ENCODE assay signal across 8 cellular contexts in the genomic region with DNA sequence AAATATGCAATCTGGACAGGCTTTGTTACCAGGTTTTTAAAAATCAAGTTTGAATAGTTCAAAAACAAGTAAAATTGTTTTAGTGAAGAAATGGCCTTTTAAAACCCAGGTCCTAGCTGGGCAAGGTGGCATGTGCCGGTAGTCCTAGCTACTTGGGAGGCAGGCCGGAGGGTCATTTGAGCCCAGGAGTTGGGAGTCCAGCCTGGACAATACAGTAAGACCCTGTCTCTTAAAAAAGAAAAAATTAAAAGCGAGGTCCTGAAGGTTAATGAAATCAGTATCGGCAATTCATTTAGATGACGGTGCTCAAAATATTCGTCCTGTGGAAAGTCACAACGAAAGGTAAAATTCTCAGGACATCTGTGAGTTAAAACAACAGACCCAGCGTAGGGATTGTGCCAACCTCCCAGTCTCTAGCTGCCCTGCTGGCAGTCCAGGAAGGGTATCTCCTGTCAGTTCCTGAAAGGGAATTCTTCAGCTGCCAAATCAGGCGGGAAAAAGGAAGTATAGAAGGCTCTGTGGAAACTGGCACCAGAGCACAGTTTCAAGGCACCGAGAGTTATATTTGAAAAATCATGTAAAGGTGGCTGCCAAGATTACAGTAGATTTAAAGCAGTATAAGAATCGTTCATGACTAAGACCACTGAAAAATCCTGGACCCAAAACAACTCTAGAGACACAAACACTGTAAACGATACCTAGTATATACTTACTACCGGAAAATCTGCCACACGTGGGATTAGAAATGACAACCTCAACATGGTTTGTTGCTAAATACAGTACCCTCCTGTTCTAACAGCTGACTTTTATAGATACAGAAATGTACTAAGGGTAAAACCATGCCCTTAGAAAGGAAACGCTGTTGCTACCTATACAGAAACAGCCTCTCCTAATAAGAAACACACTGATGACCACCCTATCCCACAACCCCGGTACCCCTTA. TPM values are rescaled to one million over a fixed set of nuclear protein-coding genes. Genes with fewer than 3 reads are reported as not detected.
DNase-seq lines count a peak whose midpoint lies in the region; ATAC-seq, FAIRE-seq and TF ChIP-seq lines count a peak whose summit lies in the region.

No MANE protein-coding gene starts in this region.

- H2BK120ac ChIP-seq in trophoblast cell (ENCODE audit: insufficient read depth, low read length, poor library complexity): peak overlapping the region; percentile 29

- peak overlapping the region; percentile 62 for H2BK12ac ChIP-seq in trophoblast cell (ENCODE audit: low read length)

- no CpG with 5 or more reads among the region's 16 CpGs for WGBS in trophoblast cell (ENCODE audit: extremely low coverage, insufficient coverage, insufficient read length)

- intact Hi-C loops in CD14-positive monocyte (cut with micrococcal nuclease): no loop called here

- peaks cover 15% of the 10 kb centered on the region for H3K79me1 ChIP-seq in trophoblast cell (ENCODE audit: low read length)

- no peak overlapping the region for H3K27ac ChIP-seq in SU-DHL-6 (ENCODE audit: low read depth, low read length)
- no peak overlapping the region for H3K27ac ChIP-seq in fibroblast of lung (ENCODE audit: insufficient read depth, low read length)
- no peak overlapping the region for H3K27ac ChIP-seq in trophoblast cell (ENCODE audit: low read depth, low read length)

- H2BK5ac ChIP-seq in trophoblast cell (ENCODE audit: low read depth, low read length, poor library complexity): no peak overlapping the region

- no peaks in the 10 kb centered on the region for H3K9me3 ChIP-seq in SU-DHL-6 (ENCODE audit: insufficient read depth, low read length)
- no peaks in the 10 kb centered on the region for H3K9me3 ChIP-seq in fibroblast of lung (ENCODE audit: control insufficient read depth, insufficient read depth, low read depth, low read length)
- no peaks in the 10 kb centered on the region for H3K9me3 ChIP-seq in trophoblast cell (ENCODE audit: insufficient read depth, low read depth, low read length)

- H3K18ac ChIP-seq in trophoblast cell (ENCODE audit: low read length): no peak overlapping the region

- H3K14ac ChIP-seq in trophoblast cell (ENCODE audit: low read length): no peak overlapping the region

- peaks cover 2% of the 10 kb centered on the region for H3K4me1 ChIP-seq in fibroblast of lung (ENCODE audit: control insufficient read depth, extremely low read depth, insufficient read depth, low read length)
- H3K4me1 ChIP-seq in trophoblast cell (ENCODE audit: control insufficient read depth in 1 of 2, insufficient read depth in 2 of 2, low read length in 2 of 2): peaks cover 2 to 8% of the 10 kb centered on the region in 2 experiments

- ATAC-seq in HG02588 (IDR thresholded peaks at IDR 0.05; ENCODE audit: unreplicated experiment) (no peak), HG02938 (IDR thresholded peaks at IDR 0.05; ENCODE audit: unreplicated experiment) (no peak)

- FAIRE-seq in GM19239 (lab: Jason Lieb, UNC): no peak

- H3K27me3 Mint-ChIP-seq in CD14-positive monocyte (ENCODE audit: low read depth in 3 of 3): peaks cover 10 to 12% (median 11%) of the 10 kb centered on the region in 3 donors

- no peak overlapping the region for H2AK5ac ChIP-seq in trophoblast cell (ENCODE audit: low read length)

- TF ChIP-seq CTCF in CD14-positive monocyte (IDR thresholded peaks at IDR 0.05): no peak
- no peak for TF ChIP-seq CTCF in HFF-Myc (IDR thresholded peaks at IDR 0.05; ENCODE audit: low read depth, low read length, missing control alignments)
- no peak for TF ChIP-seq CTCF in SU-DHL-6 (IDR thresholded peaks at IDR 0.05; ENCODE audit: insufficient read depth, low read length, poor library complexity, severe bottlenecking)
- no peak for TF ChIP-seq CTCF in fibroblast of lung (conservative IDR thresholded peaks at IDR 0.05 in 1 of 2, IDR thresholded peaks at IDR 0.05 in 1 of 2; ENCODE audit: low read depth in 1 of 2, low read length in 2 of 2)

- H3K9me3 Mint-ChIP-seq in CD14-positive monocyte: no peaks in the 10 kb centered on the region

- no peaks in the 10 kb centered on the region for H3K27me3 ChIP-seq in SU-DHL-6 (ENCODE audit: low read length)
- H3K27me3 ChIP-seq in fibroblast of lung (ENCODE audit: control insufficient read depth, insufficient read depth, low read length): no peaks in the 10 kb centered on the region
- H3K27me3 ChIP-seq in trophoblast cell (ENCODE audit: insufficient read depth, low read length): no peaks in the 10 kb centered on the region

- peak overlapping the region; percentile 85 to 89 for H3K4me3 Mint-ChIP-seq in CD14-positive monocyte

- no peaks in the 10 kb centered on the region for H3K36me3 Mint-ChIP-seq in CD14-positive monocyte

- H3K4ac ChIP-seq in trophoblast cell (ENCODE audit: low read depth, low read length): peak overlapping the region; percentile 35

- H4K91ac ChIP-seq in trophoblast cell (ENCODE audit: low read depth, low read length): peak overlapping the region; percentile 98

- no peaks in the 10 kb centered on the region for H3K9me2 ChIP-seq in SU-DHL-6 (replicated peaks; ENCODE audit: insufficient read depth, low read length)

- H3K9ac ChIP-seq in SU-DHL-6 (ENCODE audit: low read length) (peak overlapping the region; percentile 67), fibroblast of lung (ENCODE audit: insufficient read depth, low read length) (no peak overlapping the region), trophoblast cell (ENCODE audit: low read length) (peak overlapping the region; percentile 38)

- H4K20me1 ChIP-seq in SU-DHL-6 (ENCODE audit: low read depth, low read length): no peaks in the 10 kb centered on the region
- no peaks in the 10 kb centered on the region for H4K20me1 ChIP-seq in fibroblast of lung (ENCODE audit: control insufficient read depth, extremely low read depth, insufficient read depth, low read length)

- H3K79me2 ChIP-seq in SU-DHL-6 (ENCODE audit: insufficient read depth, low read length): no peaks in the 10 kb centered on the region
- peaks cover 32% of the 10 kb centered on the region for H3K79me2 ChIP-seq in fibroblast of lung (ENCODE audit: control insufficient read depth, insufficient read depth, low read length)
- peaks cover 7% of the 10 kb centered on the region for H3K79me2 ChIP-seq in trophoblast cell (ENCODE audit: control insufficient read depth, insufficient read depth, low read length, poor library complexity)

- H4K12ac ChIP-seq in trophoblast cell (ENCODE audit: low read depth, low read length): peak overlapping the region; percentile 87

- H3K4me1 Mint-ChIP-seq in CD14-positive monocyte: peaks cover 21% of the 10 kb centered on the region

- no peak for DNase-seq in CD14-positive monocyte (ENCODE audit: low spot score)
- DNase-seq in HFF-Myc (ENCODE audit: extremely low read depth, low read depth): no peak
- peak in 1 of 2 donors; percentile 37 for DNase-seq in fibroblast of lung (ENCODE audit: low read depth in 2 of 2)
- DNase-seq in trophoblast cell: peak in 1 of 2 donors; percentile 16
- no peak for DNase-seq in GM19239 (ENCODE audit: insufficient read length, low spot score)

- no peaks in the 10 kb centered on the region for H3K36me3 ChIP-seq in SU-DHL-6 (ENCODE audit: low read length)
- H3K36me3 ChIP-seq in fibroblast of lung (ENCODE audit: control insufficient read depth, insufficient read depth, low read length): peaks cover 4% of the 10 kb centered on the region
- no peaks in the 10 kb centered on the region for H3K36me3 ChIP-seq in trophoblast cell (ENCODE audit: control insufficient read depth in 1 of 2, insufficient read depth in 2 of 2, low read length in 2 of 2)

- H3K4me2 ChIP-seq in SU-DHL-6 (ENCODE audit: low read depth, low read length, poor library complexity, severe bottlenecking) (peak overlapping the region; percentile 92), fibroblast of lung (ENCODE audit: extremely low read depth, insufficient read depth, low read length) (peak overlapping the region; percentile 61), trophoblast cell (ENCODE audit: low read length) (peak overlapping the region; percentile 62)

- peak overlapping the region; percentile 91 for H4K8ac ChIP-seq in trophoblast cell (ENCODE audit: low read depth, low read length)

- H3K23ac ChIP-seq in trophoblast cell (ENCODE audit: low read length): no peak overlapping the region

- peaks cover 11% of the 10 kb centered on the region; the same call in 1 of the 2 replicates for H3F3A ChIP-seq in SU-DHL-6 (ENCODE audit: insufficient read depth)

- H3K27ac Mint-ChIP-seq in CD14-positive monocyte: peak overlapping the region in 2 of 7 donors; percentile 42 to 68

- H2AFZ ChIP-seq in SU-DHL-6 (ENCODE audit: low read depth, low read length, severe bottlenecking) (peak overlapping the region; percentile 100), fibroblast of lung (ENCODE audit: low read length) (peak overlapping the region; percentile 37), trophoblast cell (ENCODE audit: insufficient read depth, low read length, poor library complexity) (peak overlapping the region; percentile 69)

- H3K4me3 ChIP-seq in HFF-Myc (replicated peaks; ENCODE audit: low read depth, low read length): peak overlapping the region; percentile 59
- peak overlapping the region; percentile 58 for H3K4me3 ChIP-seq in SU-DHL-6 (ENCODE audit: insufficient read depth, low read length, poor library complexity, severe bottlenecking)
- H3K4me3 ChIP-seq in fibroblast of lung (replicated peaks in 1 of 4; ENCODE audit: control extremely low read depth in 1 of 4, insufficient read depth in 1 of 4, low read depth in 3 of 4, low read length in 4 of 4): peak overlapping the region; percentile 46 to 81 (median 74)
- peak overlapping the region; percentile 89 for H3K4me3 ChIP-seq in trophoblast cell (ENCODE audit: low read depth, low read length)

RNA-seq across cellular contexts. Expression of a gene that starts 1.2 kb away (rescaled TPM):
- polyA plus RNA-seq in CD14-positive monocyte (under 1 TPM; 0.48 to 0.68 TPM), fibroblast of lung (38.2 and 38.7 TPM in 2 replicates)
- total RNA-seq in fibroblast of lung: 9.8 and 14.0 TPM in 2 replicates
- 23.5 and 25.7 TPM in 2 replicates for polyA plus RNA-seq in fibroblast of lung (2012)
- 7.6 and 35.5 TPM in 2 replicates for polyA minus RNA-seq in fibroblast of lung (ENCODE audit: low replicate concordance)
- 23.5 and 23.8 TPM in 2 replicates for polyA plus RNA-seq in trophoblast cell (2013)

Comparison
In these comparisons a context has a peak if more than half of its experiments do, and no peak if none do; other contexts are left out.
1. H2AFZ ChIP-seq: peak in every context shown above with its lines; median percentile 100 in SU-DHL-6; 69 in trophoblast cell; 37 in fibroblast of lung.
2. RNA of a gene that starts 1.2 kb away (polyA plus RNA-seq): 23.5 to 38.7 TPM in fibroblast of lung; 0.48 to 0.68 TPM in CD14-positive monocyte; every median in the first group is over 10 times any median in the second.
3. Peak in every context shown above with its lines, with median percentiles within 50 percentile points of each other: H3K4me3 ChIP-seq and H3K4me2 ChIP-seq.